Comparison of ENCODE assay signal across 1 cellular context in genomic region chr3:139292933-139293664, GRCh38.
TF ChIP-seq lines count a peak whose summit lies in the region.

No MANE protein-coding gene starts in this region.

TF ChIP-seq in HEK293, 187 proteins besides CTCF, POLR2A, EP300 and RAD21 (continued from another document and continues in another):
- TF ChIP-seq, protein P1, sequence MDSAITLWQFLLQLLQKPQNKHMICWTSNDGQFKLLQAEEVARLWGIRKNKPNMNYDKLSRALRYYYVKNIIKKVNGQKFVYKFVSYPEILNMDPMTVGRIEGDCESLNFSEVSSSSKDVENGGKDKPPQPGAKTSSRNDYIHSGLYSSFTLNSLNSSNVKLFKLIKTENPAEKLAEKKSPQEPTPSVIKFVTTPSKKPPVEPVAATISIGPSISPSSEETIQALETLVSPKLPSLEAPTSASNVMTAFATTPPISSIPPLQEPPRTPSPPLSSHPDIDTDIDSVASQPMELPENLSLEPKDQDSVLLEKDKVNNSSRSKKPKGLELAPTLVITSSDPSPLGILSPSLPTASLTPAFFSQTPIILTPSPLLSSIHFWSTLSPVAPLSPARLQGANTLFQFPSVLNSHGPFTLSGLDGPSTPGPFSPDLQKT (IDR thresholded peaks at IDR 0.05; ENCODE audit: borderline replicate concordance, low read depth, low read length): no peak
- TF ChIP-seq ZNF473 (tag by site-specific recombination; IDR thresholded peaks at IDR 0.05) (no peak), ZIC2 (tag by site-specific recombination; IDR thresholded peaks at IDR 0.05) (no peak), KLF1 (tag by site-specific recombination; IDR thresholded peaks at IDR 0.05) (no peak), ZNF549 (tag by site-specific recombination; IDR thresholded peaks at IDR 0.05) (no peak), ZNF558 (tag by site-specific recombination; IDR thresholded peaks at IDR 0.05) (no peak), PATZ1 (tag by site-specific recombination; IDR thresholded peaks at IDR 0.05) (0 out of 2 replicates have a peak, but pooled peaks have one; percentile 12), BCL6B (tag by site-specific recombination; IDR thresholded peaks at IDR 0.05) (peak; percentile 39; the same call in 1 of the 2 replicates), TSHZ1 (tag by site-specific recombination; IDR thresholded peaks at IDR 0.05; ENCODE audit: borderline replicate concordance) (peak; percentile 63; the same call in 1 of the 2 replicates), ZNF48 (tag by site-specific recombination; IDR thresholded peaks at IDR 0.05) (no peak), ZNF292 (tag by site-specific recombination; IDR thresholded peaks at IDR 0.05; ENCODE audit: borderline replicate concordance, low read depth) (no peak), ZNF350 (tag by site-specific recombination; IDR thresholded peaks at IDR 0.05) (no peak), ZNF747 (tag by site-specific recombination; IDR thresholded peaks at IDR 0.05) (no peak), ZSCAN5A (tag by site-specific recombination; IDR thresholded peaks at IDR 0.05) (no peak), ZFP41 (tag by site-specific recombination; IDR thresholded peaks at IDR 0.05; ENCODE audit: borderline replicate concordance) (no peak), ZNF214 (tag by site-specific recombination; IDR thresholded peaks at IDR 0.05; ENCODE audit: borderline replicate concordance) (no peak), ZNF10 (tag by site-specific recombination; IDR thresholded peaks at IDR 0.05) (no peak), ZNF157 (tag by site-specific recombination; IDR thresholded peaks at IDR 0.05) (no peak), ZNF354C (tag by site-specific recombination; IDR thresholded peaks at IDR 0.05; ENCODE audit: borderline replicate concordance, low read depth) (no peak), ZNF677 (tag by site-specific recombination; IDR thresholded peaks at IDR 0.05) (no peak), PBX3 (CRISPR knock-in tag; IDR thresholded peaks at IDR 0.05) (no peak), ZBTB1 (tag by site-specific recombination; IDR thresholded peaks at IDR 0.05) (no peak), KLF16 (tag by site-specific recombination; IDR thresholded peaks at IDR 0.05) (no peak), ZNF548 (tag by site-specific recombination; IDR thresholded peaks at IDR 0.05) (no peak), ZNF37A (tag by site-specific recombination; IDR thresholded peaks at IDR 0.05) (no peak), ZNF791 (tag by site-specific recombination; IDR thresholded peaks at IDR 0.05) (no peak), ZNF544 (tag by site-specific recombination; IDR thresholded peaks at IDR 0.05) (no peak), ZNF416 (tag by site-specific recombination; IDR thresholded peaks at IDR 0.05) (no peak), ZBTB7A (tag by site-specific recombination; IDR thresholded peaks at IDR 0.05; ENCODE audit: low read depth) (no peak), ZNF433 (tag by site-specific recombination; IDR thresholded peaks at IDR 0.05; ENCODE audit: low read depth) (no peak), HOXA7 (CRISPR knock-in tag; IDR thresholded peaks at IDR 0.05; ENCODE audit: borderline replicate concordance) (no peak), ZNF621 (tag by site-specific recombination; IDR thresholded peaks at IDR 0.05) (no peak), ZNF23 (tag by site-specific recombination; IDR thresholded peaks at IDR 0.05; ENCODE audit: borderline replicate concordance) (no peak), ZNF776 (tag by site-specific recombination; IDR thresholded peaks at IDR 0.05; ENCODE audit: borderline replicate concordance) (no peak), ZNF248 (tag by site-specific recombination; IDR thresholded peaks at IDR 0.05) (no peak), BCL11B (tag by site-specific recombination; IDR thresholded peaks at IDR 0.05; ENCODE audit: low read depth) (no peak), ZNF529 (tag by site-specific recombination; IDR thresholded peaks at IDR 0.05; ENCODE audit: insufficient replicate concordance) (no peak)
- TF ChIP-seq, protein P2, sequence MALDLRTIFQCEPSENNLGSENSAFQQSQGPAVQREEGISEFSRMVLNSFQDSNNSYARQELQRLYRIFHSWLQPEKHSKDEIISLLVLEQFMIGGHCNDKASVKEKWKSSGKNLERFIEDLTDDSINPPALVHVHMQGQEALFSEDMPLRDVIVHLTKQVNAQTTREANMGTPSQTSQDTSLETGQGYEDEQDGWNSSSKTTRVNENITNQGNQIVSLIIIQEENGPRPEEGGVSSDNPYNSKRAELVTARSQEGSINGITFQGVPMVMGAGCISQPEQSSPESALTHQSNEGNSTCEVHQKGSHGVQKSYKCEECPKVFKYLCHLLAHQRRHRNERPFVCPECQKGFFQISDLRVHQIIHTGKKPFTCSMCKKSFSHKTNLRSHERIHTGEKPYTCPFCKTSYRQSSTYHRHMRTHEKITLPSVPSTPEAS (tag by site-specific recombination; IDR thresholded peaks at IDR 0.05): no peak
- TF ChIP-seq, protein P3, sequence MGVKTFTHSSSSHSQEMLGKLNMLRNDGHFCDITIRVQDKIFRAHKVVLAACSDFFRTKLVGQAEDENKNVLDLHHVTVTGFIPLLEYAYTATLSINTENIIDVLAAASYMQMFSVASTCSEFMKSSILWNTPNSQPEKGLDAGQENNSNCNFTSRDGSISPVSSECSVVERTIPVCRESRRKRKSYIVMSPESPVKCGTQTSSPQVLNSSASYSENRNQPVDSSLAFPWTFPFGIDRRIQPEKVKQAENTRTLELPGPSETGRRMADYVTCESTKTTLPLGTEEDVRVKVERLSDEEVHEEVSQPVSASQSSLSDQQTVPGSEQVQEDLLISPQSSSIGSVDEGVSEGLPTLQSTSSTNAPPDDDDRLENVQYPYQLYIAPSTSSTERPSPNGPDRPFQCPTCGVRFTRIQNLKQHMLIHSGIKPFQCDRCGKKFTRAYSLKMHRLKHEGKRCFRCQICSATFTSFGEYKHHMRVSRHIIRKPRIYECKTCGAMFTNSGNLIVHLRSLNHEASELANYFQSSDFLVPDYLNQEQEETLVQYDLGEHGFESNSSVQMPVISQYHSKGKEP (tag by site-specific recombination; IDR thresholded peaks at IDR 0.05): no peak
- TF ChIP-seq, protein P4, sequence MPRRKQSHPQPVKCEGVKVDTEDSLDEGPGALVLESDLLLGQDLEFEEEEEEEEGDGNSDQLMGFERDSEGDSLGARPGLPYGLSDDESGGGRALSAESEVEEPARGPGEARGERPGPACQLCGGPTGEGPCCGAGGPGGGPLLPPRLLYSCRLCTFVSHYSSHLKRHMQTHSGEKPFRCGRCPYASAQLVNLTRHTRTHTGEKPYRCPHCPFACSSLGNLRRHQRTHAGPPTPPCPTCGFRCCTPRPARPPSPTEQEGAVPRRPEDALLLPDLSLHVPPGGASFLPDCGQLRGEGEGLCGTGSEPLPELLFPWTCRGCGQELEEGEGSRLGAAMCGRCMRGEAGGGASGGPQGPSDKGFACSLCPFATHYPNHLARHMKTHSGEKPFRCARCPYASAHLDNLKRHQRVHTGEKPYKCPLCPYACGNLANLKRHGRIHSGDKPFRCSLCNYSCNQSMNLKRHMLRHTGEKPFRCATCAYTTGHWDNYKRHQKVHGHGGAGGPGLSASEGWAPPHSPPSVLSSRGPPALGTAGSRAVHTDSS (tag by site-specific recombination; IDR thresholded peaks at IDR 0.05): no peak
- TF ChIP-seq, protein P5, sequence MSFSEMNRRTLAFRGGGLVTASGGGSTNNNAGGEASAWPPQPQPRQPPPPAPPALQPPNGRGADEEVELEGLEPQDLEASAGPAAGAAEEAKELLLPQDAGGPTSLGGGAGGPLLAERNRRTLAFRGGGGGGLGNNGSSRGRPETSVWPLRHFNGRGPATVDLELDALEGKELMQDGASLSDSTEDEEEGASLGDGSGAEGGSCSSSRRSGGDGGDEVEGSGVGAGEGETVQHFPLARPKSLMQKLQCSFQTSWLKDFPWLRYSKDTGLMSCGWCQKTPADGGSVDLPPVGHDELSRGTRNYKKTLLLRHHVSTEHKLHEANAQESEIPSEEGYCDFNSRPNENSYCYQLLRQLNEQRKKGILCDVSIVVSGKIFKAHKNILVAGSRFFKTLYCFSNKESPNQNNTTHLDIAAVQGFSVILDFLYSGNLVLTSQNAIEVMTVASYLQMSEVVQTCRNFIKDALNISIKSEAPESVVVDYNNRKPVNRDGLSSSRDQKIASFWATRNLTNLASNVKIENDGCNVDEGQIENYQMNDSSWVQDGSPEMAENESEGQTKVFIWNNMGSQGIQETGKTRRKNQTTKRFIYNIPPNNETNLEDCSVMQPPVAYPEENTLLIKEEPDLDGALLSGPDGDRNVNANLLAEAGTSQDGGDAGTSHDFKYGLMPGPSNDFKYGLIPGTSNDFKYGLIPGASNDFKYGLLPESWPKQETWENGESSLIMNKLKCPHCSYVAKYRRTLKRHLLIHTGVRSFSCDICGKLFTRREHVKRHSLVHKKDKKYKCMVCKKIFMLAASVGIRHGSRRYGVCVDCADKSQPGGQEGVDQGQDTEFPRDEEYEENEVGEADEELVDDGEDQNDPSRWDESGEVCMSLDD (tag by site-specific recombination; IDR thresholded peaks at IDR 0.05): no peak
- TF ChIP-seq, protein P6, sequence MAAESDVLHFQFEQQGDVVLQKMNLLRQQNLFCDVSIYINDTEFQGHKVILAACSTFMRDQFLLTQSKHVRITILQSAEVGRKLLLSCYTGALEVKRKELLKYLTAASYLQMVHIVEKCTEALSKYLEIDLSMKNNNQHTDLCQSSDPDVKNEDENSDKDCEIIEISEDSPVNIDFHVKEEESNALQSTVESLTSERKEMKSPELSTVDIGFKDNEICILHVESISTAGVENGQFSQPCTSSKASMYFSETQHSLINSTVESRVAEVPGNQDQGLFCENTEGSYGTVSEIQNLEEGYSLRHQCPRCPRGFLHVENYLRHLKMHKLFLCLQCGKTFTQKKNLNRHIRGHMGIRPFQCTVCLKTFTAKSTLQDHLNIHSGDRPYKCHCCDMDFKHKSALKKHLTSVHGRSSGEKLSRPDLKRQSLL (tag by site-specific recombination; IDR thresholded peaks at IDR 0.05): no peak
